9 cellular contexts compared by ENCODE assay signal in genomic region chr1:3611170-3612019, GRCh38. TPM values are rescaled to one million over a fixed set of nuclear protein-coding genes. Genes with fewer than 3 reads are reported as not detected.
DNase-seq lines count a peak whose midpoint lies in the region; ATAC-seq and TF ChIP-seq lines count a peak whose summit lies in the region.
"Had no signal": no experiment of that assay in that cellular context is flagged by ENCODE, and none has a peak within 500 bp of the region (broad histone marks: within the 10 kb centered on the region; RNA-seq: fewer than 3 reads in every experiment).

MEGF6 (minus strand) TSS chr1:3611508; CDS start chr1:3611268, 240 bp downstream.

- H3K36me3 Mint-ChIP-seq in GM23338 (ENCODE audit: low read depth) = no peaks in the 10 kb centered on the region
- no peaks in the 10 kb centered on the region for H3K36me3 Mint-ChIP-seq in activated naive CD4-positive, alpha-beta T cell treated with anti-CD3 and anti-CD28 coated beads, Interleukin-2, amount 10 ng/mL, durations not matched to agents 7 days and 5 days

- H3K27me3 Mint-ChIP-seq in GM23338 (ENCODE audit: insufficient read depth, low read depth, poor library complexity) = peaks cover 28% of the 10 kb centered on the region
- H3K27me3 Mint-ChIP-seq in activated naive CD4-positive, alpha-beta T cell treated with anti-CD3 and anti-CD28 coated beads, Interleukin-2, amount 10 ng/mL, durations not matched to agents 7 days and 5 days = peaks cover 72% of the 10 kb centered on the region

- H3K36me3 ChIP-seq in GM23338 (ENCODE audit: insufficient read depth) (no peaks in the 10 kb centered on the region), PC-3 (ENCODE audit: low read depth, low read length) (no peaks in the 10 kb centered on the region), right atrium auricular region (no peaks in the 10 kb centered on the region), skeletal muscle satellite cell (ENCODE audit: insufficient read depth, low read length) (no peaks in the 10 kb centered on the region)
- H3K36me3 ChIP-seq: SJSA1 had no signal

- no peaks in the 10 kb centered on the region for H3K9me3 ChIP-seq in PC-3 (ENCODE audit: low read length)
- no peaks in the 10 kb centered on the region for H3K9me3 ChIP-seq in right atrium auricular region
- no peaks in the 10 kb centered on the region for H3K9me3 ChIP-seq in skeletal muscle satellite cell (replicated peaks; ENCODE audit: low read length)
- H3K9me3 ChIP-seq: SJSA1 had no signal

- no peaks in the 10 kb centered on the region for H3K9me3 Mint-ChIP-seq in GM23338
- H3K9me3 Mint-ChIP-seq in activated naive CD4-positive, alpha-beta T cell treated with anti-CD3 and anti-CD28 coated beads, Interleukin-2, amount 10 ng/mL, durations not matched to agents 7 days and 5 days = no peaks in the 10 kb centered on the region

- H3K4me1 Mint-ChIP-seq in GM23338 = peaks cover 39% of the 10 kb centered on the region
- H3K4me1 Mint-ChIP-seq in activated naive CD4-positive, alpha-beta T cell treated with anti-CD3 and anti-CD28 coated beads, Interleukin-2, amount 10 ng/mL, durations not matched to agents 7 days and 5 days = peaks cover 7% of the 10 kb centered on the region

- H3K4me1 ChIP-seq in GM23338 (ENCODE audit: insufficient read depth) (peaks cover 14% of the 10 kb centered on the region; the same call in 1 of the 2 replicates), PC-3 (ENCODE audit: insufficient read depth, low read length) (peaks cover 32% of the 10 kb centered on the region), right atrium auricular region (peaks cover 0 to 21% of the 10 kb centered on the region in 2 donors), skeletal muscle satellite cell (ENCODE audit: control insufficient read depth, insufficient read depth, low read length) (peaks cover 7% of the 10 kb centered on the region)
- H3K4me1 ChIP-seq: SJSA1 had no signal

- peak within 1 kb of the TSS; percentile 99 for H2AFZ ChIP-seq in GM23338
- H2AFZ ChIP-seq in PC-3 (ENCODE audit: low read length) = peak within 1 kb of the TSS; percentile 86

- POLR2A ChIA-PET in PC-3 (lab: Charles Lee; ENCODE audit: unreplicated experiment) = no interaction called here

- TF ChIP-seq CTCF in GM23338 (conservative IDR thresholded peaks at IDR 0.05; ENCODE audit: low read depth in 2 of 2) (no peak), PC-3 (conservative IDR thresholded peaks at IDR 0.05; ENCODE audit: low read depth, low read length) (no peak), right atrium auricular region (IDR thresholded peaks at IDR 0.05) (no peak)

- H3K79me2 ChIP-seq in GM23338 (replicated peaks; ENCODE audit: insufficient read depth) (0 out of 2 replicates have a peak, but pooled peaks cover 6% of the 10 kb centered on the region), PC-3 (ENCODE audit: low read length) (no peaks in the 10 kb centered on the region)

- H3K9me2 ChIP-seq in GM23338 (ENCODE audit: insufficient read depth) (no peaks in the 10 kb centered on the region), PC-3 (replicated peaks; ENCODE audit: low read length) (no peaks in the 10 kb centered on the region)

- intact Hi-C loops in PC-3 (cut with micrococcal nuclease) = no loop called here

- no peak within 1 kb of the TSS for H3K9ac ChIP-seq in PC-3 (ENCODE audit: low read length)
- no peak within 1 kb of the TSS for H3K9ac ChIP-seq in skeletal muscle satellite cell (ENCODE audit: low read depth, low read length)

- ATAC-seq in GM23338 (peak; percentile 68), PC-3 (peak; percentile 60), HG02678 (IDR thresholded peaks at IDR 0.05; ENCODE audit: unreplicated experiment) (no peak)

- H3K27ac ChIP-seq in GM23338 (ENCODE audit: low read depth) = no peak within 1 kb of the TSS
- H3K27ac ChIP-seq in PC-3 (ENCODE audit: low read length) = no peak within 1 kb of the TSS
- H3K27ac ChIP-seq in right atrium auricular region = no peak within 1 kb of the TSS
- H3K27ac ChIP-seq: SJSA1 had no signal

- CTCF ChIA-PET in PC-3 (lab: Charles Lee) = no interaction called here
- CTCF ChIA-PET in activated naive CD4-positive, alpha-beta T cell treated with anti-CD3 and anti-CD28 coated beads, Interleukin-2, amount 10 ng/mL, durations not matched to agents 7 days and 5 days (lab: Charles Lee) = interaction anchor here (0.8 to 1.6 kb wide), 2 partner anchors 8 to 120 kb away, joined by 3 to 5 read pairs; no protein-coding TSS in a partner anchor

- peak within 1 kb of the TSS; percentile 73 for H3K4me3 Mint-ChIP-seq in GM23338
- H3K4me3 Mint-ChIP-seq in activated naive CD4-positive, alpha-beta T cell treated with anti-CD3 and anti-CD28 coated beads, Interleukin-2, amount 10 ng/mL, durations not matched to agents 7 days and 5 days = peak within 1 kb of the TSS; percentile 43

- H3F3A ChIP-seq in GM23338 (replicated peaks; ENCODE audit: low read depth) (no peaks in the 10 kb centered on the region), PC-3 (ENCODE audit: low read length, unreplicated experiment) (no peaks in the 10 kb centered on the region)

- H4K20me1 ChIP-seq in GM23338 (replicated peaks; ENCODE audit: insufficient read depth) (no peaks in the 10 kb centered on the region; the same call in 1 of the 2 replicates), PC-3 (ENCODE audit: low read length) (no peaks in the 10 kb centered on the region)

- no TSS peak for BruUV-seq in PC-3 (replicated peaks; lab: Mats Ljungman, UMichigan)

- peak; percentile 97 for DNase-seq in GM23338 (ENCODE audit: low spot score)
- peak; percentile 75 for DNase-seq in PC-3
- peak; percentile 67 for DNase-seq in activated naive CD4-positive, alpha-beta T cell treated with anti-CD3 and anti-CD28 coated beads, Interleukin-2, amount 10 ng/mL, durations not matched to agents 7 days and 5 days
- peak; percentile 64 for DNase-seq in right atrium auricular region (ENCODE audit: low spot score)
- DNase-seq in pons (ENCODE audit: low spot score) = no peak
- no peak for DNase-seq in cortex of kidney (lab: John Stamatoyannopoulos, UW)

- no peak within 1 kb of the TSS for H3K27ac Mint-ChIP-seq in GM23338
- H3K27ac Mint-ChIP-seq in activated naive CD4-positive, alpha-beta T cell treated with anti-CD3 and anti-CD28 coated beads, Interleukin-2, amount 10 ng/mL, durations not matched to agents 7 days and 5 days = no peak within 1 kb of the TSS

- H3K27me3 ChIP-seq in GM23338 (ENCODE audit: insufficient read depth) = peaks cover 15% of the 10 kb centered on the region
- no peaks in the 10 kb centered on the region for H3K27me3 ChIP-seq in PC-3 (ENCODE audit: low read length)
- H3K27me3 ChIP-seq in right atrium auricular region = peaks cover 0 to 6% of the 10 kb centered on the region in 2 donors
- peaks cover 56% of the 10 kb centered on the region for H3K27me3 ChIP-seq in skeletal muscle satellite cell (ENCODE audit: control insufficient read depth, insufficient read depth, low read length)

- H3K4me2 ChIP-seq in GM23338 (peak within 1 kb of the TSS; percentile 93), PC-3 (ENCODE audit: low read length) (peak within 1 kb of the TSS; percentile 90), skeletal muscle satellite cell (ENCODE audit: low read length) (peak within 1 kb of the TSS; percentile 37)

- H3K4me3 ChIP-seq in GM23338 (peak within 1 kb of the TSS; percentile 79), PC-3 (ENCODE audit: low read length) (peak within 1 kb of the TSS; percentile 73), right atrium auricular region (peak within 1 kb of the TSS; percentile 26 to 56), skeletal muscle satellite cell (ENCODE audit: low read length) (no peak within 1 kb of the TSS)
- H3K4me3 ChIP-seq: SJSA1 had no signal

TF ChIP-seq in GM23338, 12 proteins besides CTCF, POLR2A, EP300 and RAD21:
- TF ChIP-seq EZH2 (IDR thresholded peaks at IDR 0.05; ENCODE audit: low read depth, unreplicated experiment) = no peak
- no peak for TF ChIP-seq JUNB (IDR thresholded peaks at IDR 0.05; ENCODE audit: unreplicated experiment)
- TF ChIP-seq ZNF331 (CRISPR knock-in tag; IDR thresholded peaks at IDR 0.05; ENCODE audit: low read depth) = no peak
- 0 out of 2 replicates have a peak, but pooled peaks have one; percentile 7 for TF ChIP-seq CREB1 (CRISPR knock-in tag; IDR thresholded peaks at IDR 0.05; ENCODE audit: low read depth)
- TF ChIP-seq ETS1 (IDR thresholded peaks at IDR 0.05) = no peak
- peak; percentile 67; the same call in 1 of the 2 replicates for TF ChIP-seq POLR2AphosphoS5 (IDR thresholded peaks at IDR 0.05; ENCODE audit: low read depth)

RNA-seq across cellular contexts. Expression of gene MEGF6, which starts in this region (rescaled TPM):
- 15.4 and 21.4 TPM in 2 replicates for total RNA-seq in GM23338 (2014; rRNA removed; shearing (Covaris generic))
- 4.0 and 4.7 TPM in 2 replicates for polyA plus RNA-seq in GM23338 (2016; fragmentation: Nextera tagmentation; extraction: Ambion mirVana)
- total RNA-seq in PC-3 (2014; rRNA removed) (32.5 and 40.1 TPM in 2 replicates), right atrium auricular region (10 to 100 TPM; 14.9 to 32.6 TPM)
- 0.25 and 1.3 TPM in 2 replicates for total RNA-seq in skeletal muscle satellite cell (2012; rRNA removed)

Comparison
In these comparisons a context has a peak if more than half of its experiments do, and no peak if none do; other contexts are left out.
1. DNase-seq: peak in GM23338 (single experiment), PC-3 (single experiment), activated naive CD4-positive, alpha-beta T cell treated with anti-CD3 and anti-CD28 coated beads, Interleukin-2, amount 10 ng/mL, durations not matched to agents 7 days and 5 days (single experiment) and right atrium auricular region (single experiment); none in pons (single experiment) and cortex of kidney (single experiment).
2. H3K4me2 ChIP-seq: peak in every context shown above with its lines; median percentile 93 in GM23338; 90 in PC-3; 37 in skeletal muscle satellite cell.